13 cellular contexts compared by ENCODE assay signal in genomic region chr1:25731148-25731547, GRCh38.
"Had no signal": no experiment of that assay in that cellular context is flagged by ENCODE, and none has a peak within 500 bp of the region (broad histone marks: within the 10 kb centered on the region; RNA-seq: fewer than 3 reads in every experiment).

No MANE protein-coding gene starts in this region.

- H3K9me3 Mint-ChIP-seq: activated T-cell treated with anti-CD3 and anti-CD28 coated beads, Interleukin-2, amount 50 U/mL, for 24 hours; dendritic cell treated with granulocyte-macrophage colony-stimulating factor and Interleukin-4, amounts not matched to agents 40 ng/mL and 50 ng/mL, for 4 days; T-cell had no signal

- DNase-seq: cerebellar nuclear complex, islet precursor cell, substantia nigra, trophoblast cell had no signal

- H3K27ac ChIP-seq: left lung, neutrophil, SK-N-MC had no signal

- H3K27ac Mint-ChIP-seq: dendritic cell treated with granulocyte-macrophage colony-stimulating factor and Interleukin-4, amounts not matched to agents 40 ng/mL and 50 ng/mL, for 4 days; memory B cell had no signal

- H3K27me3 ChIP-seq: gastroesophageal sphincter, left lung, neutrophil had no signal

- H3K4me3 ChIP-seq: gastroesophageal sphincter, left lung, SK-N-MC had no signal

- H3K9me3 ChIP-seq: gastroesophageal sphincter, left lung, neutrophil had no signal

- H3K27me3 Mint-ChIP-seq: dendritic cell treated with granulocyte-macrophage colony-stimulating factor and Interleukin-4, amounts not matched to agents 40 ng/mL and 50 ng/mL, for 4 days had no signal

- FAIRE-seq: small intestine had no signal

- H3K36me3 Mint-ChIP-seq: memory B cell had no signal

- H3K36me3 ChIP-seq: gastroesophageal sphincter, left lung, neutrophil had no signal

- H3K4me3 Mint-ChIP-seq: dendritic cell treated with granulocyte-macrophage colony-stimulating factor and Interleukin-4, amounts not matched to agents 40 ng/mL and 50 ng/mL, for 4 days; memory B cell had no signal
